In the genomic region with DNA sequence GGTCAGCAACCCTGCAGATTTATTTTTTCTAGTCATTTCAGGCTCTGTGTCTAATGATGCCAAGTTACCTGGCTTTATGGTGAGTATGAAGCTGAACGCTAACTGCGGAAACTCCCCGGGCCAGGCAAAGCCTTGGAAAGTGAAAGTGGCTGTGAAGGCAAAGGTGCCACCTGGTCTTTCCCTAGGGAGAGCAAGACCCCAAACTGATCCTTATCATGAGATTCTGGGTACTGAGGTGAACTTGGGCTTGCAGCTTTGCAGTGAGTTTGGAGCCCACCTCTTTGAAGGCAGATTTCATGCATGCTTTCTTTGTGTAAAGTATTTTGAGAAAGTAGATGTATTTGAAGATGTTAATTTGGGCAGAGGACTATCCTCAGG, we compare ENCODE assay signal across 8 cellular contexts.
A peak's percentile ranks its signal among the peaks of the same experiment; 100 is the strongest.
DNase-seq lines count a peak whose midpoint lies in the region; ATAC-seq and TF ChIP-seq lines count a peak whose summit lies in the region.

No MANE protein-coding gene starts in this region.

- H3K27ac ChIP-seq in GM23248: no peak overlapping the region

- no peaks in the 10 kb centered on the region for H3K9me2 ChIP-seq in GM23248 (ENCODE audit: insufficient read depth)

- in situ Hi-C loops in GM23248 (cut with MboI): loop anchor here (10.0 to 25.0 kb wide), 2 partner anchors 330 to 522 kb away; partner anchors contain the start of gene MAP1B

- H3K4me2 ChIP-seq in GM23248 (ENCODE audit: unreplicated experiment): no peak overlapping the region

- peak overlapping the region; percentile 84 for H2AFZ ChIP-seq in GM23248

- peaks cover 15% of the 10 kb centered on the region for H3K27me3 Mint-ChIP-seq in T-helper 17 cell
- H3K27me3 Mint-ChIP-seq in neural crest cell (ENCODE audit: low read depth): peaks cover 2% of the 10 kb centered on the region

- TF ChIP-seq CTCF in neural crest cell (conservative IDR thresholded peaks at IDR 0.05): no peak
- TF ChIP-seq CTCF in GM10266 (IDR thresholded peaks at IDR 0.05; ENCODE audit: control insufficient read depth, insufficient read depth, low read depth, missing control alignments): no peak

- no peaks in the 10 kb centered on the region for H3K79me2 ChIP-seq in GM23248 (ENCODE audit: insufficient read depth)

- 0 out of 2 replicates have a peak, but pooled peaks cover 3% of the 10 kb centered on the region for H3K4me1 ChIP-seq in GM23248 (ENCODE audit: insufficient read depth)

- no peaks in the 10 kb centered on the region for H4K20me1 ChIP-seq in GM23248 (ENCODE audit: insufficient read depth)

- intact Hi-C loops in head of caudate nucleus (cut with DNase I): loop anchor here (5.0 kb wide), 2 partner anchors 325 to 525 kb away; partner anchors contain the start of gene MAP1B

- DNase-seq in DMS79 treated with DMSO at 0.1 percent for 48 hours (lab: John Stamatoyannopoulos, UW): peak; percentile 36
- no peak for DNase-seq in DMS79 (lab: John Stamatoyannopoulos, UW)
- DNase-seq in GM23248: no peak
- no peak for DNase-seq in T-helper 17 cell
- no peak for DNase-seq in neural crest cell (ENCODE audit: low read depth, low spot score)
- DNase-seq in head of caudate nucleus: no peak
- no peak for DNase-seq in stimulated activated effector memory CD8-positive, alpha-beta T cell treated with anti-CD3 and anti-CD28 coated beads, Interleukin-12 subunit alpha, Interleukin-12 subunit beta, amount 100 ng/mL, for 72 hours (ENCODE audit: low spot score in 2 of 2)
- no peak for DNase-seq in GM10266 (ENCODE audit: extremely low spot score)

- H3K27me3 ChIP-seq in GM23248 (replicated peaks; ENCODE audit: insufficient read depth): no peaks in the 10 kb centered on the region

- 96 to 100% methylated on average over 3 of the region's 3 CpGs for WGBS in GM23248 (ENCODE audit: low coverage in 1 of 2, low lambda C conversion rate in 2 of 2, missing lambda C conversion rate in 2 of 2), 2 experiments

- no peak overlapping the region for H3K9ac ChIP-seq in GM23248

- no peaks in the 10 kb centered on the region for H3F3A ChIP-seq in GM23248 (ENCODE audit: insufficient read depth)

- H3K36me3 Mint-ChIP-seq in T-helper 17 cell (ENCODE audit: low read depth) (peaks cover 6% of the 10 kb centered on the region), neural crest cell (ENCODE audit: low read depth) (no peaks in the 10 kb centered on the region)
- H3K36me3 Mint-ChIP-seq in stimulated activated effector memory CD8-positive, alpha-beta T cell treated with anti-CD3 and anti-CD28 coated beads, Interleukin-12 subunit alpha, Interleukin-12 subunit beta, amount 100 ng/mL, for 72 hours: no peaks in the 10 kb centered on the region

- H3K9me3 ChIP-seq in GM23248 (ENCODE audit: low read depth) (no peaks in the 10 kb centered on the region), T-helper 17 cell (ENCODE audit: control insufficient read depth, low read length, poor library complexity, severe bottlenecking) (no peaks in the 10 kb centered on the region)

- ATAC-seq in T-helper 17 cell: peak; percentile 18
- ATAC-seq in stimulated activated effector memory CD8-positive, alpha-beta T cell treated with anti-CD3 and anti-CD28 coated beads, Interleukin-12 subunit alpha, Interleukin-12 subunit beta, amount 100 ng/mL, for 72 hours: no peak

- no peaks in the 10 kb centered on the region for H3K36me3 ChIP-seq in GM23248 (ENCODE audit: low read depth)

- H3K4me1 Mint-ChIP-seq in T-helper 17 cell (peaks cover 17% of the 10 kb centered on the region), neural crest cell (peaks cover 41% of the 10 kb centered on the region)
- no peaks in the 10 kb centered on the region for H3K4me1 Mint-ChIP-seq in stimulated activated effector memory CD8-positive, alpha-beta T cell treated with anti-CD3 and anti-CD28 coated beads, Interleukin-12 subunit alpha, Interleukin-12 subunit beta, amount 100 ng/mL, for 72 hours

- no peaks in the 10 kb centered on the region for H3K9me3 Mint-ChIP-seq in neural crest cell
- no peaks in the 10 kb centered on the region for H3K9me3 Mint-ChIP-seq in stimulated activated effector memory CD8-positive, alpha-beta T cell treated with anti-CD3 and anti-CD28 coated beads, Interleukin-12 subunit alpha, Interleukin-12 subunit beta, amount 100 ng/mL, for 72 hours

- no peak overlapping the region; the same call in 1 of the 2 replicates for H3K4me3 ChIP-seq in GM23248

- H3K4me3 Mint-ChIP-seq in T-helper 17 cell (peak overlapping the region; percentile 62), neural crest cell (peak overlapping the region; percentile 63)
- H3K4me3 Mint-ChIP-seq in stimulated activated effector memory CD8-positive, alpha-beta T cell treated with anti-CD3 and anti-CD28 coated beads, Interleukin-12 subunit alpha, Interleukin-12 subunit beta, amount 100 ng/mL, for 72 hours: no peak overlapping the region

- H3K27ac Mint-ChIP-seq in T-helper 17 cell: no peak overlapping the region
- H3K27ac Mint-ChIP-seq in neural crest cell (ENCODE audit: unreplicated experiment): peak overlapping the region; percentile 31
- H3K27ac Mint-ChIP-seq in stimulated activated effector memory CD8-positive, alpha-beta T cell treated with anti-CD3 and anti-CD28 coated beads, Interleukin-12 subunit alpha, Interleukin-12 subunit beta, amount 100 ng/mL, for 72 hours: no peak overlapping the region
